ENCODE assay signal across 7 cellular contexts in the genomic region with DNA sequence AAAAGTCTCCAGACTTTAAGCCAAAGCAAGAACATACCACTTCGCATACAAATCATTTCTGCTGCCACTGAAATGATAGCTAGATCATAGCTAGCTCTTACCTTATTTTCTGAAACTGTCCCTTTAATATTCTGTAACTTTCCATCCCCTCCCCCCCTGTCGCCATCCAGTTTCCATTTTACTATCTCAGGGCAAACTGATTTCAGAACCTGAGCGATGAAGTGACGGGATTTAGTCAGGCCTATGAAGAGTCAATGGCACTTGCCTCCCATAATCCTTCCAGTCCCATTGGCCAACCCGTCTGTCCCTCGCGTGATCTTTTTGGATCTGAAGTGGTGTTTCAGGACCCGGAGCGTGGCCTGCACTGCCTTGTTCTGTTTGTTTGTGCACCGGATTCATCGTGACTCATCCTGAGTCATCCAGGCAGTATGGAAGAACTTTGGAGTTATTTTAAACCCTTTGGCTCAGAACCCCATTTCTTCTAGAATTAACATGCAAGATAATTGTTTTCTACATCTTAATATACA.
DNase-seq lines count a peak whose midpoint lies in the region; ATAC-seq and TF ChIP-seq lines count a peak whose summit lies in the region.

No MANE protein-coding gene starts in this region.

- POLR2A ChIA-PET in activated CD4-positive, alpha-beta memory T cell treated with anti-CD3 and anti-CD28 coated beads, Interleukin-2, amount 10 ng/mL, durations not matched to agents 7 days and 5 days (lab: Charles Lee) = interaction anchor here (0.7 to 5.1 kb wide), 16 partner anchors 9 to 115 kb away, joined by 3 to 68 read pairs (median 6); no protein-coding TSS in a partner anchor

- ATAC-seq in esophagus mucosa (peak; percentile 84), HG03097 (IDR thresholded peaks at IDR 0.05; ENCODE audit: low FRiP score, unreplicated experiment) (no peak)

- H3K36me3 Mint-ChIP-seq in activated CD4-positive, alpha-beta memory T cell treated with anti-CD3 and anti-CD28 coated beads, Interleukin-2, amount 10 ng/mL, durations not matched to agents 7 days and 5 days (ENCODE audit: low read depth) = peaks cover 70% of the 10 kb centered on the region
- peaks cover 16% of the 10 kb centered on the region for H3K36me3 Mint-ChIP-seq in endothelial cell (ENCODE audit: low read depth, unreplicated experiment)

- no peaks in the 10 kb centered on the region for H3K27me3 Mint-ChIP-seq in activated CD4-positive, alpha-beta memory T cell treated with anti-CD3 and anti-CD28 coated beads, Interleukin-2, amount 10 ng/mL, durations not matched to agents 7 days and 5 days
- peaks cover 9% of the 10 kb centered on the region for H3K27me3 Mint-ChIP-seq in endothelial cell (ENCODE audit: unreplicated experiment)

- no peak for TF ChIP-seq CTCF in endothelial cell (IDR thresholded peaks at IDR 0.05; ENCODE audit: unreplicated experiment)

- peaks cover 80% of the 10 kb centered on the region for H3K4me1 Mint-ChIP-seq in activated CD4-positive, alpha-beta memory T cell treated with anti-CD3 and anti-CD28 coated beads, Interleukin-2, amount 10 ng/mL, durations not matched to agents 7 days and 5 days
- peaks cover 43% of the 10 kb centered on the region for H3K4me1 Mint-ChIP-seq in endothelial cell (ENCODE audit: unreplicated experiment)

- intact Hi-C loops in posterior vena cava (cut with DNase I) = no loop called here

- peak overlapping the region; percentile 97 for H3K27ac Mint-ChIP-seq in activated CD4-positive, alpha-beta memory T cell treated with anti-CD3 and anti-CD28 coated beads, Interleukin-2, amount 10 ng/mL, durations not matched to agents 7 days and 5 days
- H3K27ac Mint-ChIP-seq in endothelial cell (ENCODE audit: unreplicated experiment) = no peak overlapping the region

- H3K4me3 Mint-ChIP-seq in activated CD4-positive, alpha-beta memory T cell treated with anti-CD3 and anti-CD28 coated beads, Interleukin-2, amount 10 ng/mL, durations not matched to agents 7 days and 5 days = peak overlapping the region; percentile 74
- H3K4me3 Mint-ChIP-seq in endothelial cell (ENCODE audit: unreplicated experiment) = no peak overlapping the region

- DNase-seq in HT-29 (ENCODE audit: low spot score) (peak; percentile 88), posterior vena cava (ENCODE audit: low spot score) (peak; percentile 90), iPS-NIHi11 (ENCODE audit: low spot score) (no peak), endothelial cell (ENCODE audit: low spot score) (no peak)
- peak; percentile 66 for DNase-seq in activated CD4-positive, alpha-beta memory T cell treated with anti-CD3 and anti-CD28 coated beads, Interleukin-2, amount 10 ng/mL, durations not matched to agents 7 days and 5 days

- CTCF ChIA-PET in activated CD4-positive, alpha-beta memory T cell treated with anti-CD3 and anti-CD28 coated beads, Interleukin-2, amount 10 ng/mL, durations not matched to agents 7 days and 5 days (lab: Charles Lee) = interaction anchor here (1.2 to 2.1 kb wide), 5 partner anchors 9 to 186 kb away, joined by 4 to 5 read pairs (median 4); no protein-coding TSS in a partner anchor

- H3K9me3 Mint-ChIP-seq in activated CD4-positive, alpha-beta memory T cell treated with anti-CD3 and anti-CD28 coated beads, Interleukin-2, amount 10 ng/mL, durations not matched to agents 7 days and 5 days = peaks cover 17% of the 10 kb centered on the region
- no peaks in the 10 kb centered on the region for H3K9me3 Mint-ChIP-seq in endothelial cell (ENCODE audit: unreplicated experiment)

Comparison
In these comparisons a context has a peak if more than half of its experiments do, and no peak if none do; other contexts are left out.
1. DNase-seq: peak in HT-29 (single experiment), activated CD4-positive, alpha-beta memory T cell treated with anti-CD3 and anti-CD28 coated beads, Interleukin-2, amount 10 ng/mL, durations not matched to agents 7 days and 5 days (single experiment) and posterior vena cava (single experiment); none in iPS-NIHi11 (single experiment) and endothelial cell (single experiment).